In genomic region chr17:71530227-71530626, GRCh38 we compare ENCODE assay signal across 18 cellular contexts.
DNase-seq lines count a peak whose midpoint lies in the region; ATAC-seq, FAIRE-seq and TF ChIP-seq lines count a peak whose summit lies in the region.
"Had no signal": no experiment of that assay in that cellular context is flagged by ENCODE, and none has a peak within 500 bp of the region (broad histone marks: within the 10 kb centered on the region; RNA-seq: fewer than 3 reads in every experiment).

No MANE protein-coding gene starts in this region.

- no peak for TF ChIP-seq POLR2A in H54 (IDR thresholded peaks at IDR 0.05; ENCODE audit: low read depth, low read length)

- H3K27ac ChIP-seq in RWPE2 (ENCODE audit: poor library complexity, severe bottlenecking) (peak overlapping the region; percentile 43), neural progenitor cell (no peak overlapping the region)

- POLR2A ChIA-PET in activated CD4-positive, alpha-beta memory T cell treated with anti-CD3 and anti-CD28 coated beads, Interleukin-2, amount 10 ng/mL, durations not matched to agents 7 days and 5 days (lab: Charles Lee): no interaction called here
- POLR2A ChIA-PET in GM10248 (lab: Yijun Ruan, JAX): no interaction called here

- no peaks in the 10 kb centered on the region for H3K79me2 ChIP-seq in neural progenitor cell (ENCODE audit: low read depth)

- H3K4me2 ChIP-seq in neural progenitor cell: no peak overlapping the region

- H3K4me3 Mint-ChIP-seq in activated CD4-positive, alpha-beta memory T cell treated with anti-CD3 and anti-CD28 coated beads, Interleukin-2, amount 10 ng/mL, durations not matched to agents 7 days and 5 days: no peak overlapping the region
- H3K4me3 Mint-ChIP-seq in neural progenitor cell: no peak overlapping the region
- H3K4me3 Mint-ChIP-seq: B cell; CD4-positive, alpha-beta T cell; IgD-negative memory B cell had no signal

- H3K36me3 Mint-ChIP-seq in activated CD4-positive, alpha-beta memory T cell treated with anti-CD3 and anti-CD28 coated beads, Interleukin-2, amount 10 ng/mL, durations not matched to agents 7 days and 5 days (ENCODE audit: low read depth): no peaks in the 10 kb centered on the region
- no peaks in the 10 kb centered on the region for H3K36me3 Mint-ChIP-seq in neural progenitor cell

- H3K4me3 ChIP-seq in RWPE2 (ENCODE audit: severe bottlenecking): no peak overlapping the region
- no peak overlapping the region for H3K4me3 ChIP-seq in neural progenitor cell

- H3K4me1 Mint-ChIP-seq in activated CD4-positive, alpha-beta memory T cell treated with anti-CD3 and anti-CD28 coated beads, Interleukin-2, amount 10 ng/mL, durations not matched to agents 7 days and 5 days: no peaks in the 10 kb centered on the region
- no peaks in the 10 kb centered on the region for H3K4me1 Mint-ChIP-seq in neural progenitor cell
- H3K4me1 Mint-ChIP-seq: B cell, IgD-negative memory B cell had no signal

- no peaks in the 10 kb centered on the region for H3K27me3 Mint-ChIP-seq in activated CD4-positive, alpha-beta memory T cell treated with anti-CD3 and anti-CD28 coated beads, Interleukin-2, amount 10 ng/mL, durations not matched to agents 7 days and 5 days
- H3K27me3 Mint-ChIP-seq in neural progenitor cell (ENCODE audit: insufficient read depth, low read depth): no peaks in the 10 kb centered on the region
- H3K27me3 Mint-ChIP-seq: B cell; CD4-positive, alpha-beta T cell; IgD-negative memory B cell had no signal

- DNase-seq in A172 (ENCODE audit: low spot score): peak; percentile 59
- DNase-seq in H54 (ENCODE audit: insufficient read length, low spot score): no peak
- peak; percentile 68 for DNase-seq in RWPE2 (ENCODE audit: low spot score)
- DNase-seq in glomerular visceral epithelial cell (ENCODE audit: extremely low spot score): peak; percentile 12
- DNase-seq in activated CD4-positive, alpha-beta memory T cell treated with anti-CD3 and anti-CD28 coated beads, Interleukin-2, amount 10 ng/mL, durations not matched to agents 7 days and 5 days: no peak
- no peak for DNase-seq in neural progenitor cell (ENCODE audit: low spot score)
- DNase-seq in GM10248 (ENCODE audit: extremely low spot score): no peak
- DNase-seq: Calu3; CD4-positive, alpha-beta T cell; NCI-H1436 treated with DMSO at 0.1 percent for 48 hours; NCI-H2081 treated with DMSO at 0.1 percent for 48 hours; NCI-H345; NCI-H526 treated with DMSO at 0.1 percent for 48 hours had no signal

- H2AFZ ChIP-seq in neural progenitor cell (replicated peaks): no peak overlapping the region

- CTCF ChIA-PET in activated CD4-positive, alpha-beta memory T cell treated with anti-CD3 and anti-CD28 coated beads, Interleukin-2, amount 10 ng/mL, durations not matched to agents 7 days and 5 days (lab: Charles Lee): no interaction called here
- CTCF ChIA-PET in GM10248 (lab: Yijun Ruan, JAX): interaction anchor here (1.5 kb wide), 1 partner anchor 11 kb away, joined by 4 read pairs; no protein-coding TSS in a partner anchor

- TF ChIP-seq CTCF in RWPE2 (IDR thresholded peaks at IDR 0.05; ENCODE audit: poor library complexity, severe bottlenecking) (no peak), neural progenitor cell (IDR thresholded peaks at IDR 0.05) (no peak), GM10248 (IDR thresholded peaks at IDR 0.05; ENCODE audit: control extremely low read depth, extremely low read depth, low read depth, missing control alignments) (no peak)

- no peaks in the 10 kb centered on the region for H3F3A ChIP-seq in neural progenitor cell (ENCODE audit: low read depth)

- H4K20me1 ChIP-seq in neural progenitor cell (ENCODE audit: low read depth): no peaks in the 10 kb centered on the region

- peaks cover 18% of the 10 kb centered on the region for H3K4me1 ChIP-seq in RWPE2 (ENCODE audit: insufficient read depth, poor library complexity, severe bottlenecking)
- H3K4me1 ChIP-seq in neural progenitor cell: no peaks in the 10 kb centered on the region

- no peak overlapping the region for H3K27ac Mint-ChIP-seq in activated CD4-positive, alpha-beta memory T cell treated with anti-CD3 and anti-CD28 coated beads, Interleukin-2, amount 10 ng/mL, durations not matched to agents 7 days and 5 days
- H3K27ac Mint-ChIP-seq in neural progenitor cell: no peak overlapping the region
- H3K27ac Mint-ChIP-seq: B cell; CD4-positive, alpha-beta T cell; IgD-negative memory B cell had no signal

- H3K9me3 ChIP-seq in RWPE2 (ENCODE audit: severe bottlenecking) (no peaks in the 10 kb centered on the region), neural progenitor cell (ENCODE audit: low read depth) (no peaks in the 10 kb centered on the region)

- ATAC-seq in RWPE2 (ENCODE audit: low read depth) (peak; percentile 99), HG03432 (IDR thresholded peaks at IDR 0.05; ENCODE audit: unreplicated experiment) (no peak)
- ATAC-seq: Right ventricle myocardium inferior had no signal

- H3K36me3 ChIP-seq in RWPE2 (ENCODE audit: low read depth): no peaks in the 10 kb centered on the region
- H3K36me3 ChIP-seq in neural progenitor cell: no peaks in the 10 kb centered on the region

- FAIRE-seq in H54 (lab: Jason Lieb, UNC): peak; percentile 86
- FAIRE-seq: G401.6 had no signal

- no peaks in the 10 kb centered on the region for H3K9me3 Mint-ChIP-seq in activated CD4-positive, alpha-beta memory T cell treated with anti-CD3 and anti-CD28 coated beads, Interleukin-2, amount 10 ng/mL, durations not matched to agents 7 days and 5 days
- no peaks in the 10 kb centered on the region for H3K9me3 Mint-ChIP-seq in neural progenitor cell

- H3K9ac ChIP-seq in neural progenitor cell: no peak overlapping the region

- H3K27me3 ChIP-seq in RWPE2 (ENCODE audit: insufficient read depth, poor library complexity, severe bottlenecking): no peaks in the 10 kb centered on the region
- no peaks in the 10 kb centered on the region for H3K27me3 ChIP-seq in neural progenitor cell

Comparison
In these comparisons a context has a peak if more than half of its experiments do, and no peak if none do; other contexts are left out.
1. DNase-seq: peak in A172 (single experiment), RWPE2 (single experiment) and glomerular visceral epithelial cell (single experiment); none in H54 (single experiment), activated CD4-positive, alpha-beta memory T cell treated with anti-CD3 and anti-CD28 coated beads, Interleukin-2, amount 10 ng/mL, durations not matched to agents 7 days and 5 days (single experiment), neural progenitor cell (single experiment) and GM10248 (single experiment).